Comparison of ENCODE assay signal across 14 cellular contexts in genomic region chr1:17874231-17874630, GRCh38.
DNase-seq lines count a peak whose midpoint lies in the region; ATAC-seq and TF ChIP-seq lines count a peak whose summit lies in the region.
"Had no signal": no experiment of that assay in that cellular context is flagged by ENCODE, and none has a peak within 500 bp of the region (broad histone marks: within the 10 kb centered on the region; RNA-seq: fewer than 3 reads in every experiment).

No MANE protein-coding gene starts in this region.

- no peak for TF ChIP-seq CTCF in mammary epithelial cell (conservative IDR thresholded peaks at IDR 0.05 in 1 of 2, IDR thresholded peaks at IDR 0.05 in 1 of 2; ENCODE audit: extremely low read depth in 1 of 2, insufficient read depth in 1 of 2, low read depth in 1 of 2, low read length in 2 of 2)

- no peaks in the 10 kb centered on the region for H4K20me1 ChIP-seq in mammary epithelial cell (ENCODE audit: insufficient read depth, low read length)

- BruUV-seq in mammary epithelial cell (replicated peaks; lab: Mats Ljungman, UMichigan) = no TSS peak

- H3K4me1 ChIP-seq in mammary epithelial cell (ENCODE audit: insufficient read depth, low read length) (peaks cover 32% of the 10 kb centered on the region), mesodermal cell (ENCODE audit: control insufficient read depth, insufficient read depth, low read length, poor library complexity, severe bottlenecking) (peaks cover 19% of the 10 kb centered on the region)
- H3K4me1 ChIP-seq: suprapubic skin had no signal

- dilution Hi-C loops in mammary epithelial cell (cut with HindIII; ENCODE audit: low sequenced_read_pairs) = no loop called here

- no peak overlapping the region for H2AFZ ChIP-seq in mammary epithelial cell (ENCODE audit: low read depth, low read length)

- H3K27ac ChIP-seq in mammary epithelial cell (ENCODE audit: insufficient read depth, low read depth, low read length) (peak overlapping the region; percentile 44), mesodermal cell (ENCODE audit: low read depth, low read length, severe bottlenecking) (peak overlapping the region; percentile 63)
- H3K27ac ChIP-seq: suprapubic skin had no signal

- WGBS in mammary epithelial cell (ENCODE audit: low coverage, missing lambda C conversion rate) = 57% methylated on average over 1 of the region's 1 CpG
- WGBS in mesodermal cell (ENCODE audit: insufficient coverage in 2 of 2), 2 experiments = 90 to 100% methylated on average over 1 of the region's 1 CpG

- H3K79me2 ChIP-seq in mammary epithelial cell (ENCODE audit: insufficient read depth, low read length) = no peaks in the 10 kb centered on the region

- no peak overlapping the region for H3K9ac ChIP-seq in mammary epithelial cell (ENCODE audit: insufficient read depth, low read length)

- CTCF ChIA-PET in mammary epithelial cell (lab: Charles Lee; ENCODE audit: low non-redundant PET) = no interaction called here

- no peak overlapping the region for H3K4me2 ChIP-seq in mammary epithelial cell (ENCODE audit: insufficient read depth, low read depth, low read length)

- H3K36me3 ChIP-seq in mammary epithelial cell (ENCODE audit: insufficient read depth, low read length) (no peaks in the 10 kb centered on the region), mesodermal cell (ENCODE audit: control insufficient read depth, insufficient read depth, low read length) (no peaks in the 10 kb centered on the region)
- H3K36me3 ChIP-seq: suprapubic skin had no signal

- in situ Hi-C loops in mammary epithelial cell (cut with MboI; ENCODE audit: low sequenced_read_pairs in 2 of 2) = no loop called here

- intact Hi-C loops in mammary epithelial cell (cut with micrococcal nuclease) = no loop called here

- DNase-seq in AG20443 (ENCODE audit: low spot score) (peak; percentile 87), LHCN-M2 (ENCODE audit: low read depth) (peak; percentile 81), mammary epithelial cell (peak; percentile 70), NCI-H774 (lab: John Stamatoyannopoulos, UW) (no peak), ecto neural progenitor cell (ENCODE audit: low spot score) (no peak)
- DNase-seq: CD8-positive, alpha-beta memory T cell; foreskin melanocyte; MV-4-11; T-cell had no signal

- ATAC-seq in GM21381 (IDR thresholded peaks at IDR 0.05; ENCODE audit: unreplicated experiment) (no peak), GM19397 (IDR thresholded peaks at IDR 0.05; ENCODE audit: unreplicated experiment) (no peak)
- ATAC-seq: T-cell had no signal

- no peaks in the 10 kb centered on the region for H3K27me3 ChIP-seq in mammary epithelial cell (ENCODE audit: insufficient read depth, low read length)

- H3K9me3 ChIP-seq in mammary epithelial cell (replicated peaks; ENCODE audit: insufficient read depth, low read length) (no peaks in the 10 kb centered on the region), mesodermal cell (ENCODE audit: control insufficient read depth, low read length) (no peaks in the 10 kb centered on the region)
- H3K9me3 ChIP-seq: suprapubic skin had no signal

- H3K4me3 ChIP-seq in mammary epithelial cell (replicated peaks in 1 of 3; ENCODE audit: insufficient read depth in 1 of 3, low read depth in 2 of 3, low read length in 3 of 3) (no peak overlapping the region), mesodermal cell (ENCODE audit: extremely low read depth, insufficient read depth, low read length, poor library complexity, severe bottlenecking) (no peak overlapping the region)
- H3K4me3 ChIP-seq: lung, suprapubic skin had no signal

Comparison
In these comparisons a context has a peak if more than half of its experiments do, and no peak if none do; other contexts are left out.
1. DNase-seq: peak in AG20443 (single experiment), LHCN-M2 (single experiment) and mammary epithelial cell (single experiment); none in NCI-H774 (single experiment) and ecto neural progenitor cell (single experiment).